26 cellular contexts compared by ENCODE assay signal in genomic region chr4:67883902-67884301, GRCh38. TPM values are rescaled to one million over a fixed set of nuclear protein-coding genes. Genes with fewer than 3 reads are reported as not detected.
"Had no signal": no experiment of that assay in that cellular context is flagged by ENCODE, and none has a peak within 500 bp of the region (broad histone marks: within the 10 kb centered on the region; RNA-seq: fewer than 3 reads in every experiment).

TMPRSS11D (minus strand) TSS chr4:67884002; CDS start chr4:67883933, 69 bp downstream.

- H3K4me1 ChIP-seq: left ventricle myocardium inferior, parathyroid adenoma, tibial artery had no signal

- H3K9me3 Mint-ChIP-seq: nephron; stimulated activated naive CD8-positive, alpha-beta T cell treated with anti-CD3 and anti-CD28 coated beads, Interleukin-15, Interleukin-2, amounts not matched to agents 100 ng/mL and 50 ng/mL, for 24 hours; T-helper 1 cell treated with Interleukin-12 subunit alpha and Interleukin-12 subunit beta and Interleukin-4 antibody, amounts not matched to agents 30 μg/mL and 1 μg/mL, for 36 hours; WTC11 had no signal

- H3K27ac ChIP-seq: left ventricle myocardium inferior, parathyroid adenoma, tibial artery had no signal

- H2AFZ ChIP-seq: parathyroid adenoma had no signal

- H3K27me3 ChIP-seq: tibial artery had no signal

- H3K4me1 Mint-ChIP-seq: activated naive CD8-positive, alpha-beta T cell treated with anti-CD3 and anti-CD28 coated beads, Interleukin-2, amount 10 ng/mL, durations not matched to agents 7 days and 5 days had no signal

- H3K36me3 ChIP-seq: left ventricle myocardium inferior, tibial artery had no signal

- H3K27ac Mint-ChIP-seq: activated naive CD8-positive, alpha-beta T cell treated with anti-CD3 and anti-CD28 coated beads, Interleukin-2, amount 10 ng/mL, durations not matched to agents 7 days and 5 days; nephron; stimulated activated naive CD8-positive, alpha-beta T cell treated with anti-CD3 and anti-CD28 coated beads, Interleukin-15, Interleukin-2, amounts not matched to agents 100 ng/mL and 50 ng/mL, for 24 hours; T-helper 1 cell treated with Interleukin-12 subunit alpha and Interleukin-12 subunit beta and Interleukin-4 antibody, amounts not matched to agents 30 μg/mL and 1 μg/mL, for 36 hours; WTC11 had no signal

- H3K36me3 Mint-ChIP-seq: activated naive CD8-positive, alpha-beta T cell treated with anti-CD3 and anti-CD28 coated beads, Interleukin-2, amount 10 ng/mL, durations not matched to agents 7 days and 5 days; WTC11 had no signal

- H3K4me3 Mint-ChIP-seq: activated naive CD8-positive, alpha-beta T cell treated with anti-CD3 and anti-CD28 coated beads, Interleukin-2, amount 10 ng/mL, durations not matched to agents 7 days and 5 days; nephron; stimulated activated naive CD8-positive, alpha-beta T cell treated with anti-CD3 and anti-CD28 coated beads, Interleukin-15, Interleukin-2, amounts not matched to agents 100 ng/mL and 50 ng/mL, for 24 hours; T-helper 1 cell treated with Interleukin-12 subunit alpha and Interleukin-12 subunit beta and Interleukin-4 antibody, amounts not matched to agents 30 μg/mL and 1 μg/mL, for 36 hours; WTC11 had no signal

- H3K79me2 ChIP-seq: parathyroid adenoma had no signal

- H3K4me3 ChIP-seq: left ventricle myocardium inferior, tibial artery had no signal

- H3K27me3 Mint-ChIP-seq: stimulated activated naive CD8-positive, alpha-beta T cell treated with anti-CD3 and anti-CD28 coated beads, Interleukin-15, Interleukin-2, amounts not matched to agents 100 ng/mL and 50 ng/mL, for 24 hours had no signal

- DNase-seq: activated CD4-positive, alpha-beta T cell treated with anti-CD3 and anti-CD28 coated beads, Interleukin-2, amount 50 U/mL, for 4 hours; activated CD8-positive, alpha-beta memory T cell treated with anti-CD3 and anti-CD28 coated beads, Interleukin-2, amount 50 U/mL, for 48 hours; activated naive CD4-positive, alpha-beta T cell treated with Interleukin-2 at 50 U/mL for 16 hours; activated naive CD8-positive, alpha-beta T cell treated with anti-CD3 and anti-CD28 coated beads, Interleukin-2, amount 10 ng/mL, durations not matched to agents 7 days and 5 days; activated T-cell treated with anti-CD3 and anti-CD28 coated beads, Interleukin-2, amount 50 U/mL, for 48 hours; amniotic stem cell; cerebellar nuclear complex; cortex of kidney; effector CD4-positive, alpha-beta T cell; foreskin melanocyte; left ventricle myocardium inferior; midbrain; right cardiac atrium; stimulated activated CD4-positive, alpha-beta T cell treated with anti-CD3 and anti-CD28 coated beads, Interleukin-12 subunit alpha, Interleukin-12 subunit beta, amount 100 ng/mL, for 4 hours; stimulated activated CD4-positive, alpha-beta T cell treated with anti-CD3 and anti-CD28 coated beads, Interleukin-4, amount 100 ng/mL, for 4 hours; substantia nigra; T1000; tibial artery had no signal

- H3K9me3 ChIP-seq: tibial artery had no signal

- ATAC-seq: right cardiac atrium, WTC11 had no signal

- H3K9ac ChIP-seq: parathyroid adenoma had no signal

RNA-seq across cellular contexts. Expression of gene TMPRSS11D, which starts in this region (rescaled TPM):
- total RNA-seq: activated CD8-positive, alpha-beta memory T cell treated with anti-CD3 and anti-CD28 coated beads for 36 hours; activated naive CD8-positive, alpha-beta T cell treated with anti-CD3 and anti-CD28 coated beads, Interleukin-2, amount 10 ng/mL, durations not matched to agents 7 days and 5 days; left ventricle myocardium inferior; pulmonary artery endothelial cell; right cardiac atrium; urinary bladder; WTC11 had no signal
- polyA plus RNA-seq: right cardiac atrium, urinary bladder had no signal
